ENCODE assay signal across 1 cellular context in genomic region chr10:325282-325681, GRCh38.
TF ChIP-seq lines count a peak whose summit lies in the region.

No MANE protein-coding gene starts in this region.

TF ChIP-seq in IMR-90, 13 proteins besides CTCF, POLR2A, EP300 and RAD21 (continued from another document):
- TF ChIP-seq MAZ (IDR thresholded peaks at IDR 0.05; ENCODE audit: borderline replicate concordance, low read depth, low read length), result no peak
- no peak for TF ChIP-seq SMC3 (IDR thresholded peaks at IDR 0.05; ENCODE audit: low read depth, low read length)
- no peak for TF ChIP-seq RFX5 (IDR thresholded peaks at IDR 0.05; ENCODE audit: low read depth, low read length)
- TF ChIP-seq ELK1 (IDR thresholded peaks at IDR 0.05; ENCODE audit: borderline replicate concordance, low read depth, low read length), result no peak
- TF ChIP-seq USF2 (IDR thresholded peaks at IDR 0.05; ENCODE audit: low read depth, low read length), result no peak
- no peak for TF ChIP-seq CEBPB (IDR thresholded peaks at IDR 0.05; ENCODE audit: low read depth, low read length)
- no peak for TF ChIP-seq CHD1 (IDR thresholded peaks at IDR 0.05; ENCODE audit: low read depth, low read length)
- TF ChIP-seq NFE2L2 (IDR thresholded peaks at IDR 0.05; ENCODE audit: low read depth, low read length), result no peak
TF ChIP-seq in IMR-90: peak in this region for 0.
